Comparison of ENCODE assay signal across 1 cellular context in the genomic region with DNA sequence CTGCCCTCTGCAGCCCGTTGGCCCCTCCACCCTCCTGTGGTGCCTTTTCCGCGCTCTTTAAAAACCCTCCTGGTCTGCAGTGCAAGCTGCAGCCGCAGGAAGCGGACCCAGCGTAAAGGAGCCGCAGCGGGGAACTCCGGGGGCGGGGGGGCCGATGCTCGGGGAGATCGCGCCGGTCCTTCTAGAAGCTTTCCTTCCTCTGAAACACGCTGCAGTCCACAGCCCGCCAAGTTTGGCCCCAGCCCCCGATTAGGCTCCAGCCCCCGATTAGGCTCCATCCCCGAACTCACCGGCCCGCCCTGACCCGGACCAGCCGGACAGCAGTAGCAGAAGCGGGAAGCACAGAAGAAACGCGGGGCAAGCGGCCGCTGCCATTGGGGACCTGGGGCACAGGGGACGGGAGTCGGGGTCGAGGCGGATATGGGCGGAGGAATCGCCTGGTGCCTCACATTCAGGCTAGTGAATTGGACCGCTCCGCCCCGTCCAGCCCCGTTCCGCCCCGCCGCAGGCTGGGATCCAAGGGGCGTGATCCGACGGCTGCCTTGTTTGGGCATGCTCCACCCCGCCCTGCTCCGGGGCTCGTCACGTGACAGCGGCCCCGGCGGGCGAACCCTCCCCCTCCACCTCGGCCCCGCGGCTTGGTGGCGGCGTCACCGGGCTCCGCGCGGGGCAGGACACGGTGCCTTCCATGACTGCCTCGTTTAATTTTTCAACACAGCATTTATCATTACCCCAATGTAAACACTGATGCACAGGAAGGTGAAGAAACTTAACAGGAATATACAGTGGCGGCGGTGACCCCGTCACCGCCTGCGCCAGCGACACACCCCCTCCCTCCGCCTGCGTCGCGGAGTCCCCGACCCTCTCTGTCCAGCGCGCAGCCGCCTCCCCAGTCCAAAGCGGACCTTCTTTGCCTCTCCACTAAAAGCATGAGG.
TF ChIP-seq lines count a peak whose summit lies in the region.

No MANE protein-coding gene starts in this region.

TF ChIP-seq in HEK293, 187 proteins besides CTCF, POLR2A, EP300 and RAD21 (continued from another document):
- TF ChIP-seq, protein P1, sequence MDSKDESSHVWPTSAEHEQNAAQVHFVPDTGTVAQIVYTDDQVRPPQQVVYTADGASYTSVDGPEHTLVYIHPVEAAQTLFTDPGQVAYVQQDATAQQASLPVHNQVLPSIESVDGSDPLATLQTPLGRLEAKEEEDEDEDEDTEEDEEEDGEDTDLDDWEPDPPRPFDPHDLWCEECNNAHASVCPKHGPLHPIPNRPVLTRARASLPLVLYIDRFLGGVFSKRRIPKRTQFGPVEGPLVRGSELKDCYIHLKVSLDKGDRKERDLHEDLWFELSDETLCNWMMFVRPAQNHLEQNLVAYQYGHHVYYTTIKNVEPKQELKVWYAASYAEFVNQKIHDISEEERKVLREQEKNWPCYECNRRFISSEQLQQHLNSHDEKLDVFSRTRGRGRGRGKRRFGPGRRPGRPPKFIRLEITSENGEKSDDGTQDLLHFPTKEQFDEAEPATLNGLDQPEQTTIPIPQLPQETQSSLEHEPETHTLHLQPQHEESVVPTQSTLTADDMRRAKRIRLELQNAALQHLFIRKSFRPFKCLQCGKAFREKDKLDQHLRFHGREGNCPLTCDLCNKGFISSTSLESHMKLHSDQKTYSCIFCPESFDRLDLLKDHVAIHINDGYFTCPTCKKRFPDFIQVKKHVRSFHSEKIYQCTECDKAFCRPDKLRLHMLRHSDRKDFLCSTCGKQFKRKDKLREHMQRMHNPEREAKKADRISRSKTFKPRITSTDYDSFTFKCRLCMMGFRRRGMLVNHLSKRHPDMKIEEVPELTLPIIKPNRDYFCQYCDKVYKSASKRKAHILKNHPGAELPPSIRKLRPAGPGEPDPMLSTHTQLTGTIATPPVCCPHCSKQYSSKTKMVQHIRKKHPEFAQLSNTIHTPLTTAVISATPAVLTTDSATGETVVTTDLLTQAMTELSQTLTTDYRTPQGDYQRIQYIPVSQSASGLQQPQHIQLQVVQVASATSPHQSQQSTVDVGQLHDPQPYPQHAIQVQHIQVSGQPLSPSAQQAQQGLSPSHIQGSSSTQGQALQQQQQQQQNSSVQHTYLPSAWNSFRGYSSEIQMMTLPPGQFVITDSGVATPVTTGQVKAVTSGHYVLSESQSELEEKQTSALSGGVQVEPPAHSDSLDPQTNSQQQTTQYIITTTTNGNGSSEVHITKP (tag by site-specific recombination; IDR thresholded peaks at IDR 0.05), result peak; percentile 94
- TF ChIP-seq ZFHX2 (tag by site-specific recombination; conservative IDR thresholded peaks at IDR 0.05) (0 out of 2 replicates have a peak, but pooled peaks have one; percentile 25), ZBTB17 (tag by site-specific recombination; IDR thresholded peaks at IDR 0.05) (peak; percentile 83), FEZF1 (tag by site-specific recombination; IDR thresholded peaks at IDR 0.05) (0 out of 2 replicates have a peak, but pooled peaks have one; percentile 11), IKZF3 (tag by site-specific recombination; IDR thresholded peaks at IDR 0.05) (0 out of 2 replicates have a peak, but pooled peaks have one; percentile 10), ZNF510 (tag by site-specific recombination; IDR thresholded peaks at IDR 0.05; ENCODE audit: insufficient replicate concordance) (no peak), GLIS2 (tag by site-specific recombination; IDR thresholded peaks at IDR 0.05) (peak; percentile 21; the same call in 1 of the 2 replicates), PBX3 (CRISPR knock-in tag; IDR thresholded peaks at IDR 0.05) (peak; percentile 60; the same call in 1 of the 2 replicates), ZNF777 (tag by site-specific recombination; IDR thresholded peaks at IDR 0.05; ENCODE audit: borderline replicate concordance) (peak; percentile 96), ZNF561 (tag by site-specific recombination; IDR thresholded peaks at IDR 0.05; ENCODE audit: borderline replicate concordance) (0 out of 2 replicates have a peak, but pooled peaks have one; percentile 67), ZNF24 (tag by site-specific recombination; IDR thresholded peaks at IDR 0.05) (peak; percentile 79), KLF10 (tag by site-specific recombination; IDR thresholded peaks at IDR 0.05) (peak; percentile 95), ZNF501 (tag by site-specific recombination; IDR thresholded peaks at IDR 0.05) (peak; percentile 93), KLF1 (tag by site-specific recombination; IDR thresholded peaks at IDR 0.05) (peak; percentile 94), ZNF335 (tag by site-specific recombination; conservative IDR thresholded peaks at IDR 0.05) (peak; percentile 90), ZNF184 (tag by site-specific recombination; IDR thresholded peaks at IDR 0.05) (no peak), ZNF302 (tag by site-specific recombination; IDR thresholded peaks at IDR 0.05; ENCODE audit: low read depth) (no peak), ZNF146 (tag by site-specific recombination; IDR thresholded peaks at IDR 0.05) (no peak), ZNF140 (tag by site-specific recombination; IDR thresholded peaks at IDR 0.05) (no peak), ZNF623 (tag by site-specific recombination; IDR thresholded peaks at IDR 0.05) (0 out of 2 replicates have a peak, but pooled peaks have one; percentile 3), KLF16 (tag by site-specific recombination; IDR thresholded peaks at IDR 0.05) (peak; percentile 85), ZNF341 (tag by site-specific recombination; IDR thresholded peaks at IDR 0.05; ENCODE audit: low read depth) (peak; percentile 81), BCL11B (tag by site-specific recombination; IDR thresholded peaks at IDR 0.05; ENCODE audit: low read depth) (peak; percentile 90), KLF9 (tag by site-specific recombination; IDR thresholded peaks at IDR 0.05; ENCODE audit: low read depth) (peak; percentile 94), ZNF521 (tag by site-specific recombination; IDR thresholded peaks at IDR 0.05) (no peak), RBAK (tag by site-specific recombination; IDR thresholded peaks at IDR 0.05) (no peak), ZNF76 (tag by site-specific recombination; IDR thresholded peaks at IDR 0.05; ENCODE audit: borderline replicate concordance, low read depth) (no peak; the same call in 1 of the 2 replicates), ZNF423 (tag by site-specific recombination; IDR thresholded peaks at IDR 0.05) (no peak), MEIS1 (CRISPR knock-in tag; IDR thresholded peaks at IDR 0.05; ENCODE audit: borderline replicate concordance) (no peak), WT1 (tag by site-specific recombination; IDR thresholded peaks at IDR 0.05) (no peak; the same call in 1 of the 2 replicates), GLI4 (tag by site-specific recombination; IDR thresholded peaks at IDR 0.05) (no peak), KLF7 (tag by site-specific recombination; IDR thresholded peaks at IDR 0.05; ENCODE audit: borderline replicate concordance) (peak; percentile 86), ZXDB (tag by site-specific recombination; IDR thresholded peaks at IDR 0.05) (peak; percentile 65; the same call in 1 of the 2 replicates), ZNF350 (tag by site-specific recombination; IDR thresholded peaks at IDR 0.05) (no peak), SP2 (tag by site-specific recombination; IDR thresholded peaks at IDR 0.05) (peak; percentile 99), ZIC2 (tag by site-specific recombination; IDR thresholded peaks at IDR 0.05) (peak; percentile 83)
- TF ChIP-seq, protein P2, sequence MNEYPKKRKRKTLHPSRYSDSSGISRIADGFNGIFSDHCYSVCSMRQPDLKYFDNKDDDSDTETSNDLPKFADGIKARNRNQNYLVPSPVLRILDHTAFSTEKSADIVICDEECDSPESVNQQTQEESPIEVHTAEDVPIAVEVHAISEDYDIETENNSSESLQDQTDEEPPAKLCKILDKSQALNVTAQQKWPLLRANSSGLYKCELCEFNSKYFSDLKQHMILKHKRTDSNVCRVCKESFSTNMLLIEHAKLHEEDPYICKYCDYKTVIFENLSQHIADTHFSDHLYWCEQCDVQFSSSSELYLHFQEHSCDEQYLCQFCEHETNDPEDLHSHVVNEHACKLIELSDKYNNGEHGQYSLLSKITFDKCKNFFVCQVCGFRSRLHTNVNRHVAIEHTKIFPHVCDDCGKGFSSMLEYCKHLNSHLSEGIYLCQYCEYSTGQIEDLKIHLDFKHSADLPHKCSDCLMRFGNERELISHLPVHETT (tag by site-specific recombination; IDR thresholded peaks at IDR 0.05), result 0 out of 2 replicates have a peak, but pooled peaks have one; percentile 19
- TF ChIP-seq, protein P3, sequence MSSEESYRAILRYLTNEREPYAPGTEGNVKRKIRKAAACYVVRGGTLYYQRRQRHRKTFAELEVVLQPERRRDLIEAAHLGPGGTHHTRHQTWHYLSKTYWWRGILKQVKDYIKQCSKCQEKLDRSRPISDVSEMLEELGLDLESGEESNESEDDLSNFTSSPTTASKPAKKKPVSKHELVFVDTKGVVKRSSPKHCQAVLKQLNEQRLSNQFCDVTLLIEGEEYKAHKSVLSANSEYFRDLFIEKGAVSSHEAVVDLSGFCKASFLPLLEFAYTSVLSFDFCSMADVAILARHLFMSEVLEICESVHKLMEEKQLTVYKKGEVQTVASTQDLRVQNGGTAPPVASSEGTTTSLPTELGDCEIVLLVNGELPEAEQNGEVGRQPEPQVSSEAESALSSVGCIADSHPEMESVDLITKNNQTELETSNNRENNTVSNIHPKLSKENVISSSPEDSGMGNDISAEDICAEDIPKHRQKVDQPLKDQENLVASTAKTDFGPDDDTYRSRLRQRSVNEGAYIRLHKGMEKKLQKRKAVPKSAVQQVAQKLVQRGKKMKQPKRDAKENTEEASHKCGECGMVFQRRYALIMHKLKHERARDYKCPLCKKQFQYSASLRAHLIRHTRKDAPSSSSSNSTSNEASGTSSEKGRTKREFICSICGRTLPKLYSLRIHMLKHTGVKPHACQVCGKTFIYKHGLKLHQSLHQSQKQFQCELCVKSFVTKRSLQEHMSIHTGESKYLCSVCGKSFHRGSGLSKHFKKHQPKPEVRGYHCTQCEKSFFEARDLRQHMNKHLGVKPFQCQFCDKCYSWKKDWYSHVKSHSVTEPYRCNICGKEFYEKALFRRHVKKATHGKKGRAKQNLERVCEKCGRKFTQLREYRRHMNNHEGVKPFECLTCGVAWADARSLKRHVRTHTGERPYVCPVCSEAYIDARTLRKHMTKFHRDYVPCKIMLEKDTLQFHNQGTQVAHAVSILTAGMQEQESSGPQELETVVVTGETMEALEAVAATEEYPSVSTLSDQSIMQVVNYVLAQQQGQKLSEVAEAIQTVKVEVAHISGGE (tag by site-specific recombination; conservative IDR thresholded peaks at IDR 0.05; ENCODE audit: low read depth), result peak; percentile 67
- TF ChIP-seq, protein P4, sequence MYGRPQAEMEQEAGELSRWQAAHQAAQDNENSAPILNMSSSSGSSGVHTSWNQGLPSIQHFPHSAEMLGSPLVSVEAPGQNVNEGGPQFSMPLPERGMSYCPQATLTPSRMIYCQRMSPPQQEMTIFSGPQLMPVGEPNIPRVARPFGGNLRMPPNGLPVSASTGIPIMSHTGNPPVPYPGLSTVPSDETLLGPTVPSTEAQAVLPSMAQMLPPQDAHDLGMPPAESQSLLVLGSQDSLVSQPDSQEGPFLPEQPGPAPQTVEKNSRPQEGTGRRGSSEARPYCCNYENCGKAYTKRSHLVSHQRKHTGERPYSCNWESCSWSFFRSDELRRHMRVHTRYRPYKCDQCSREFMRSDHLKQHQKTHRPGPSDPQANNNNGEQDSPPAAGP (tag by site-specific recombination; IDR thresholded peaks at IDR 0.05), result peak; percentile 77; the same call in 1 of the 2 replicates
- TF ChIP-seq, protein P5, sequence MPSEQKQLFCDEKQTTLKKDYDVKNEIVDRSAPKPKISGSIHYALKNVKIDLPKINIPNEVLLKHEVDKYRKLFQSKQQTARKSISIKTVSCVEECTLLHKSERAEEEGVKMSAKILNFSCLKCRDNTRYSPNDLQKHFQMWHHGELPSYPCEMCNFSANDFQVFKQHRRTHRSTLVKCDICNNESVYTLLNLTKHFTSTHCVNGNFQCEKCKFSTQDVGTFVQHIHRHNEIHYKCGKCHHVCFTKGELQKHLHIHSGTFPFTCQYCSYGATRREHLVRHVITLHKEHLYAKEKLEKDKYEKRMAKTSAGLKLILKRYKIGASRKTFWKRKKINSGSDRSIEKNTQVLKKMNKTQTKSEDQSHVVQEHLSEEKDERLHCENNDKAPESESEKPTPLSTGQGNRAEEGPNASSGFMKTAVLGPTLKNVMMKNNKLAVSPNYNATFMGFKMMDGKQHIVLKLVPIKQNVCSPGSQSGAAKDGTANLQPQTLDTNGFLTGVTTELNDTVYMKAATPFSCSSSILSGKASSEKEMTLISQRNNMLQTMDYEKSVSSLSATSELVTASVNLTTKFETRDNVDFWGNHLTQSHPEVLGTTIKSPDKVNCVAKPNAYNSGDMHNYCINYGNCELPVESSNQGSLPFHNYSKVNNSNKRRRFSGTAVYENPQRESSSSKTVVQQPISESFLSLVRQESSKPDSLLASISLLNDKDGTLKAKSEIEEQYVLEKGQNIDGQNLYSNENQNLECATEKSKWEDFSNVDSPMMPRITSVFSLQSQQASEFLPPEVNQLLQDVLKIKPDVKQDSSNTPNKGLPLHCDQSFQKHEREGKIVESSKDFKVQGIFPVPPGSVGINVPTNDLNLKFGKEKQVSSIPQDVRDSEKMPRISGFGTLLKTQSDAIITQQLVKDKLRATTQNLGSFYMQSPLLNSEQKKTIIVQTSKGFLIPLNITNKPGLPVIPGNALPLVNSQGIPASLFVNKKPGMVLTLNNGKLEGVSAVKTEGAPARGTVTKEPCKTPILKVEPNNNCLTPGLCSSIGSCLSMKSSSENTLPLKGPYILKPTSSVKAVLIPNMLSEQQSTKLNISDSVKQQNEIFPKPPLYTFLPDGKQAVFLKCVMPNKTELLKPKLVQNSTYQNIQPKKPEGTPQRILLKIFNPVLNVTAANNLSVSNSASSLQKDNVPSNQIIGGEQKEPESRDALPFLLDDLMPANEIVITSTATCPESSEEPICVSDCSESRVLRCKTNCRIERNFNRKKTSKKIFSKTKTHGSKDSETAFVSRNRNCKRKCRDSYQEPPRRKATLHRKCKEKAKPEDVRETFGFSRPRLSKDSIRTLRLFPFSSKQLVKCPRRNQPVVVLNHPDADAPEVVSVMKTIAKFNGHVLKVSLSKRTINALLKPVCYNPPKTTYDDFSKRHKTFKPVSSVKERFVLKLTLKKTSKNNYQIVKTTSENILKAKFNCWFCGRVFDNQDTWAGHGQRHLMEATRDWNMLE (tag by site-specific recombination; conservative IDR thresholded peaks at IDR 0.05; ENCODE audit: low read depth), result 0 out of 2 replicates have a peak, but pooled peaks have one; percentile 22
- TF ChIP-seq, protein P6, sequence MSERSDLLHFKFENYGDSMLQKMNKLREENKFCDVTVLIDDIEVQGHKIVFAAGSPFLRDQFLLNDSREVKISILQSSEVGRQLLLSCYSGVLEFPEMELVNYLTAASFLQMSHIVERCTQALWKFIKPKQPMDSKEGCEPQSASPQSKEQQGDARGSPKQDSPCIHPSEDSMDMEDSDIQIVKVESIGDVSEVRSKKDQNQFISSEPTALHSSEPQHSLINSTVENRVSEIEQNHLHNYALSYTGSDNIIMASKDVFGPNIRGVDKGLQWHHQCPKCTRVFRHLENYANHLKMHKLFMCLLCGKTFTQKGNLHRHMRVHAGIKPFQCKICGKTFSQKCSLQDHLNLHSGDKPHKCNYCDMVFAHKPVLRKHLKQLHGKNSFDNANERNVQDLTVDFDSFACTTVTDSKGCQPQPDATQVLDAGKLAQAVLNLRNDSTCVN (tag by site-specific recombination; optimal IDR thresholded peaks at IDR 0.05), result peak; percentile 70
